7 cellular contexts compared by ENCODE assay signal in the genomic region with DNA sequence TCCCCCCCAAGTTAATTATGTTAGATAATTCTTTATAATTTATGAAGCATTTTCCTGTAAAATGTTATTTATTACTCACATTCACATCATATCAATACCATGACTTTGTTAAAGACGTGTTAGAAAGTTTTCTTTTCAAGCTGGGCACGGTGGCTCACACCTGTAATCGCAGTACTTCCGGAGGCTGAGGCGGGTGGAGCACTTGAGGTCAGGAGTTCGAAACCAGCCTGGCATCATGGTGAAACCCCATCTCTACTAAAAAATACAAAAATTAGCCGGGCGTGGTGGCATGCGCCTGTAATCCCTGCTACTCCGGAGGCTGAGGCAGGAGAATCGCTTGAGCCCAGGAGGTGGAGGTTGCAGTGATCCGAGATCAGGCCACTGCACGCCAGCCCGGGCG. TPM values are rescaled to one million over a fixed set of nuclear protein-coding genes. Genes with fewer than 3 reads are reported as not detected.
"Had no signal": no experiment of that assay in that cellular context is flagged by ENCODE, and none has a peak within 500 bp of the region (broad histone marks: within the 10 kb centered on the region; RNA-seq: fewer than 3 reads in every experiment).

No MANE protein-coding gene starts in this region.

RNA-seq across cellular contexts. Expression of gene TMEM52B, which starts 37.1 kb away (rescaled TPM):
- total RNA-seq: glomerular endothelial cell, left colon, mammary epithelial cell, progenitor cell of endocrine pancreas, Right ventricle myocardium inferior, T-cell, transverse colon had no signal

RNA-seq across cellular contexts. Expression of gene OLR1, which starts 44.0 kb away (rescaled TPM):
- total RNA-seq: left colon, progenitor cell of endocrine pancreas had no signal
